Comparison of ENCODE assay signal across 12 cellular contexts in the genomic region with DNA sequence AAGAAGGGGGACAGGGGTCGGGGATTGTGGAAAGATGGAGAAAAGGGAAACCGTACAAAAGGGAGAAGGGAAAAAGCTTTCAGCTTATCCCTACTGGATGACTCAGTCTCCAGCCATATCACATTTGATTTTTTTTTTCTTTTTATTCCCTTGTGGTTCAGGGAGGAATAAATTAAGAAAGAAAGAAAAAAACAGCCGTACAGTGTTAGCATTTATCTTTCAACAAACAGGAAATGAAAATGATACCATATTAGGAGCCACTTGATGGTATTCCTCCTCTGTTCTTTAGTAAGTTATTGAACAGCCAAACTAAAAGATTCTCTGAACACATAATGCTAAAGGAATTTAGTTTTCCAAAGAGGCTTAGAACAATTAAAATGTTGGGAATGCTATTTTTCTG.
DNase-seq lines count a peak whose midpoint lies in the region; ATAC-seq and TF ChIP-seq lines count a peak whose summit lies in the region.
"Had no signal": no experiment of that assay in that cellular context is flagged by ENCODE, and none has a peak within 500 bp of the region (broad histone marks: within the 10 kb centered on the region; RNA-seq: fewer than 3 reads in every experiment).

No MANE protein-coding gene starts in this region.

- H3K27me3 Mint-ChIP-seq in activated naive CD8-positive, alpha-beta T cell, result no peaks in the 10 kb centered on the region
- no peaks in the 10 kb centered on the region for H3K27me3 Mint-ChIP-seq in activated naive CD8-positive, alpha-beta T cell treated with anti-CD3 and anti-CD28 coated beads for 36 hours
- H3K27me3 Mint-ChIP-seq in mesothelial cell of epicardium (ENCODE audit: low read depth), result no peaks in the 10 kb centered on the region

- WGBS in aorta, 2 donors, result 9 to 13% methylated on average over 3 of the region's 3 CpGs

- H3K36me3 ChIP-seq in aorta (ENCODE audit: control insufficient read depth in 1 of 2, insufficient read depth in 2 of 2, low read length in 1 of 2), result peaks cover 2 to 3% of the 10 kb centered on the region in 2 donors

- peaks cover 6 to 29% of the 10 kb centered on the region in 2 donors for H3K4me1 ChIP-seq in aorta (ENCODE audit: control insufficient read depth in 1 of 2, insufficient read depth in 2 of 2, low read length in 2 of 2)
- H3K4me1 ChIP-seq: BLaER1 had no signal

- no peaks in the 10 kb centered on the region for H3K9me3 Mint-ChIP-seq in activated naive CD8-positive, alpha-beta T cell (ENCODE audit: low read depth)
- H3K9me3 Mint-ChIP-seq in activated naive CD8-positive, alpha-beta T cell treated with anti-CD3 and anti-CD28 coated beads for 36 hours, result peaks cover 6% of the 10 kb centered on the region
- H3K9me3 Mint-ChIP-seq in mesothelial cell of epicardium, result no peaks in the 10 kb centered on the region

- peaks cover 36% of the 10 kb centered on the region for H3K36me3 Mint-ChIP-seq in activated naive CD8-positive, alpha-beta T cell
- H3K36me3 Mint-ChIP-seq in activated naive CD8-positive, alpha-beta T cell treated with anti-CD3 and anti-CD28 coated beads for 36 hours, result peaks cover 81% of the 10 kb centered on the region
- H3K36me3 Mint-ChIP-seq in mesothelial cell of epicardium, result peaks cover 33% of the 10 kb centered on the region

- no peak for DNase-seq in activated naive CD8-positive, alpha-beta T cell treated with anti-CD3 and anti-CD28 coated beads for 36 hours
- DNase-seq in choroid plexus epithelial cell (ENCODE audit: low read depth) (peak; percentile 68), mesothelial cell of epicardium (ENCODE audit: low spot score in 2 of 2, unreplicated experiment in 2 of 2) (no peak), aorta (no peak), AG08396 (ENCODE audit: low spot score) (no peak), medulla oblongata (ENCODE audit: extremely low spot score) (no peak)
- DNase-seq: activated CD4-positive, alpha-beta T cell treated with anti-CD3 and anti-CD28 coated beads, Interleukin-2, amount 50 U/mL, for 1 hour; anterior cingulate cortex; NCI-H1417 treated with DMSO at 0.1 percent for 48 hours had no signal

- no peak for TF ChIP-seq CTCF in choroid plexus epithelial cell (conservative IDR thresholded peaks at IDR 0.05; ENCODE audit: low read depth, low read length)
- no peak for TF ChIP-seq CTCF in mesothelial cell of epicardium (IDR thresholded peaks at IDR 0.05; ENCODE audit: unreplicated experiment)

- H3K4me1 Mint-ChIP-seq in activated naive CD8-positive, alpha-beta T cell (ENCODE audit: low read depth), result peaks cover 70% of the 10 kb centered on the region
- peaks cover 61% of the 10 kb centered on the region for H3K4me1 Mint-ChIP-seq in activated naive CD8-positive, alpha-beta T cell treated with anti-CD3 and anti-CD28 coated beads for 36 hours
- H3K4me1 Mint-ChIP-seq in mesothelial cell of epicardium, result peaks cover 41% of the 10 kb centered on the region

- no peaks in the 10 kb centered on the region for H3K27me3 ChIP-seq in aorta (ENCODE audit: control insufficient read depth in 1 of 2, insufficient read depth in 2 of 2, low read length in 1 of 2)
- H3K27me3 ChIP-seq: BLaER1 had no signal

- no peak overlapping the region for H3K27ac ChIP-seq in aorta (ENCODE audit: low read depth in 1 of 2, low read length in 2 of 2)
- H3K27ac ChIP-seq: BLaER1 had no signal

- no peak overlapping the region for H3K4me3 Mint-ChIP-seq in activated naive CD8-positive, alpha-beta T cell
- no peak overlapping the region for H3K4me3 Mint-ChIP-seq in activated naive CD8-positive, alpha-beta T cell treated with anti-CD3 and anti-CD28 coated beads for 36 hours
- no peak overlapping the region for H3K4me3 Mint-ChIP-seq in mesothelial cell of epicardium

- intact Hi-C loops in aorta (cut with DNase I), result no loop called here

- ATAC-seq in aorta (ENCODE audit: low FRiP score), result peak; percentile 64
- no peak for ATAC-seq in GM18502 (IDR thresholded peaks at IDR 0.05; ENCODE audit: poor library complexity, unreplicated experiment)

- H3K27ac Mint-ChIP-seq in activated naive CD8-positive, alpha-beta T cell, result peak overlapping the region; percentile 91
- H3K27ac Mint-ChIP-seq in activated naive CD8-positive, alpha-beta T cell treated with anti-CD3 and anti-CD28 coated beads for 36 hours, result no peak overlapping the region
- H3K27ac Mint-ChIP-seq in mesothelial cell of epicardium, result peak overlapping the region; percentile 16

- H3K4me3 ChIP-seq in choroid plexus epithelial cell (ENCODE audit: low read depth, low read length) (no peak overlapping the region), aorta (ENCODE audit: low read length in 2 of 2) (no peak overlapping the region)
- H3K4me3 ChIP-seq: BLaER1 had no signal

- no peaks in the 10 kb centered on the region for H3K9me3 ChIP-seq in aorta (ENCODE audit: control insufficient read depth, low read length)
